In the genomic region with DNA sequence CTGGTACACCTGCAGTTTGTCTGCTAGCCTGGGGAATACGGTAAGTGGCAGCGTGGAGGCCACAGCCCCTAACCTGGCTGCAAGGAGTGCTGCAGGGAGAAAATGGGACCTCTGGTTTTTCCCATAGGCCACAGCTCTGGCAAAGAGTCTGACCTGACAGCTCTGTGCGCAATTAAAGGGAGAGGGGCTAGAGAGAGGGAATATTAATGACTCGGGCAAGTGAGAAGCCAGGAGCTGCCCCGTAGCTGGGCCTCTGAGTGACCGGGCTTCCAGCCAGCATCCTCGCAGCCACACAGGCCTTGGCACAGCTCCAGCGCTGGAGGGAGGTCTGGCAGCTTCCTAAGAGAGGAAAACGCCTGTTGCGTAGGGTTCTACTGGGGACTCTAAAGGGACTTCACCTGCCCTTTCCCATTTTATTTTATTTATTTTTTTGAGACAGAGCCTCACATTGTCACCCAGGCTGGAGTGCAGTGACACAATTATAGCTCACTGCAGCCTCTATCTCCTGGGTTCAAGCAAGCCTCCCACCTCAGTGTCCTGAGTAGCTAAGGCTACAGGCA, we compare ENCODE assay signal across 1 cellular context.
TF ChIP-seq lines count a peak whose summit lies in the region.

No MANE protein-coding gene starts in this region.

TF ChIP-seq in HepG2, 621 proteins besides CTCF, POLR2A, EP300 and RAD21 (continued from another document and continues in another):
- TF ChIP-seq, protein P1, sequence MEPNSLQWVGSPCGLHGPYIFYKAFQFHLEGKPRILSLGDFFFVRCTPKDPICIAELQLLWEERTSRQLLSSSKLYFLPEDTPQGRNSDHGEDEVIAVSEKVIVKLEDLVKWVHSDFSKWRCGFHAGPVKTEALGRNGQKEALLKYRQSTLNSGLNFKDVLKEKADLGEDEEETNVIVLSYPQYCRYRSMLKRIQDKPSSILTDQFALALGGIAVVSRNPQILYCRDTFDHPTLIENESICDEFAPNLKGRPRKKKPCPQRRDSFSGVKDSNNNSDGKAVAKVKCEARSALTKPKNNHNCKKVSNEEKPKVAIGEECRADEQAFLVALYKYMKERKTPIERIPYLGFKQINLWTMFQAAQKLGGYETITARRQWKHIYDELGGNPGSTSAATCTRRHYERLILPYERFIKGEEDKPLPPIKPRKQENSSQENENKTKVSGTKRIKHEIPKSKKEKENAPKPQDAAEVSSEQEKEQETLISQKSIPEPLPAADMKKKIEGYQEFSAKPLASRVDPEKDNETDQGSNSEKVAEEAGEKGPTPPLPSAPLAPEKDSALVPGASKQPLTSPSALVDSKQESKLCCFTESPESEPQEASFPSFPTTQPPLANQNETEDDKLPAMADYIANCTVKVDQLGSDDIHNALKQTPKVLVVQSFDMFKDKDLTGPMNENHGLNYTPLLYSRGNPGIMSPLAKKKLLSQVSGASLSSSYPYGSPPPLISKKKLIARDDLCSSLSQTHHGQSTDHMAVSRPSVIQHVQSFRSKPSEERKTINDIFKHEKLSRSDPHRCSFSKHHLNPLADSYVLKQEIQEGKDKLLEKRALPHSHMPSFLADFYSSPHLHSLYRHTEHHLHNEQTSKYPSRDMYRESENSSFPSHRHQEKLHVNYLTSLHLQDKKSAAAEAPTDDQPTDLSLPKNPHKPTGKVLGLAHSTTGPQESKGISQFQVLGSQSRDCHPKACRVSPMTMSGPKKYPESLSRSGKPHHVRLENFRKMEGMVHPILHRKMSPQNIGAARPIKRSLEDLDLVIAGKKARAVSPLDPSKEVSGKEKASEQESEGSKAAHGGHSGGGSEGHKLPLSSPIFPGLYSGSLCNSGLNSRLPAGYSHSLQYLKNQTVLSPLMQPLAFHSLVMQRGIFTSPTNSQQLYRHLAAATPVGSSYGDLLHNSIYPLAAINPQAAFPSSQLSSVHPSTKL (CRISPR knock-in tag; IDR thresholded peaks at IDR 0.05) = peak; percentile 65
- TF ChIP-seq, protein P2, sequence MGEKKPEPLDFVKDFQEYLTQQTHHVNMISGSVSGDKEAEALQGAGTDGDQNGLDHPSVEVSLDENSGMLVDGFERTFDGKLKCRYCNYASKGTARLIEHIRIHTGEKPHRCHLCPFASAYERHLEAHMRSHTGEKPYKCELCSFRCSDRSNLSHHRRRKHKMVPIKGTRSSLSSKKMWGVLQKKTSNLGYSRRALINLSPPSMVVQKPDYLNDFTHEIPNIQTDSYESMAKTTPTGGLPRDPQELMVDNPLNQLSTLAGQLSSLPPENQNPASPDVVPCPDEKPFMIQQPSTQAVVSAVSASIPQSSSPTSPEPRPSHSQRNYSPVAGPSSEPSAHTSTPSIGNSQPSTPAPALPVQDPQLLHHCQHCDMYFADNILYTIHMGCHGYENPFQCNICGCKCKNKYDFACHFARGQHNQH (CRISPR knock-in tag; IDR thresholded peaks at IDR 0.05) = peak; percentile 64; the same call in 1 of the 2 replicates
- TF ChIP-seq, protein P3, sequence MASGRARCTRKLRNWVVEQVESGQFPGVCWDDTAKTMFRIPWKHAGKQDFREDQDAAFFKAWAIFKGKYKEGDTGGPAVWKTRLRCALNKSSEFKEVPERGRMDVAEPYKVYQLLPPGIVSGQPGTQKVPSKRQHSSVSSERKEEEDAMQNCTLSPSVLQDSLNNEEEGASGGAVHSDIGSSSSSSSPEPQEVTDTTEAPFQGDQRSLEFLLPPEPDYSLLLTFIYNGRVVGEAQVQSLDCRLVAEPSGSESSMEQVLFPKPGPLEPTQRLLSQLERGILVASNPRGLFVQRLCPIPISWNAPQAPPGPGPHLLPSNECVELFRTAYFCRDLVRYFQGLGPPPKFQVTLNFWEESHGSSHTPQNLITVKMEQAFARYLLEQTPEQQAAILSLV (CRISPR knock-in tag; IDR thresholded peaks at IDR 0.05; ENCODE audit: borderline replicate concordance) = peak; percentile 75; the same call in 1 of the 2 replicates
- TF ChIP-seq HMG20A (CRISPR knock-in tag; IDR thresholded peaks at IDR 0.05; ENCODE audit: borderline replicate concordance) (peak; percentile 55; the same call in 1 of the 2 replicates), ZBTB42 (CRISPR knock-in tag; IDR thresholded peaks at IDR 0.05) (no peak), ERF (CRISPR knock-in tag; IDR thresholded peaks at IDR 0.05) (peak; percentile 56; the same call in 1 of the 2 replicates), GATA4 (IDR thresholded peaks at IDR 0.05; ENCODE audit: borderline replicate concordance, low read depth) (no peak), BORCS8-MEF2B (CRISPR knock-in tag; IDR thresholded peaks at IDR 0.05) (peak; percentile 78; the same call in 1 of the 2 replicates), ZFX (CRISPR knock-in tag; IDR thresholded peaks at IDR 0.05; ENCODE audit: low read depth) (peak; percentile 79), HMG20B (CRISPR knock-in tag; conservative IDR thresholded peaks at IDR 0.05) (no peak), ZBTB38 (CRISPR knock-in tag; IDR thresholded peaks at IDR 0.05) (0 out of 2 replicates have a peak, but pooled peaks have one; percentile 44), CC2D1A (CRISPR knock-in tag; IDR thresholded peaks at IDR 0.05) (0 out of 2 replicates have a peak, but pooled peaks have one; percentile 54), SAFB2 (CRISPR knock-in tag; IDR thresholded peaks at IDR 0.05; ENCODE audit: borderline replicate concordance, low read depth) (no peak), ZNF598 (CRISPR knock-in tag; IDR thresholded peaks at IDR 0.05; ENCODE audit: borderline replicate concordance) (peak; percentile 85; the same call in 1 of the 2 replicates), MAZ (IDR thresholded peaks at IDR 0.05; ENCODE audit: borderline replicate concordance, low read depth, low read length) (no peak), MAZ (CRISPR knock-in tag; IDR thresholded peaks at IDR 0.05; ENCODE audit: low read depth) (no peak), ZKSCAN5 (CRISPR knock-in tag; IDR thresholded peaks at IDR 0.05) (no peak), NR2F6 (IDR thresholded peaks at IDR 0.05) (no peak), NR2F6 (CRISPR knock-in tag; IDR thresholded peaks at IDR 0.05) (peak; percentile 10; the same call in 1 of the 2 replicates), ZNF331 (CRISPR knock-in tag; IDR thresholded peaks at IDR 0.05) (0 out of 2 replicates have a peak, but pooled peaks have one; percentile 34), ZNF850 (CRISPR knock-in tag; conservative IDR thresholded peaks at IDR 0.05) (0 out of 2 replicates have a peak, but pooled peaks have one; percentile 76), ZNF674 (CRISPR knock-in tag; IDR thresholded peaks at IDR 0.05; ENCODE audit: low read depth) (no peak), ZMYM3 (CRISPR knock-in tag; IDR thresholded peaks at IDR 0.05) (peak; percentile 68; the same call in 1 of the 2 replicates)
- TF ChIP-seq, protein P4, sequence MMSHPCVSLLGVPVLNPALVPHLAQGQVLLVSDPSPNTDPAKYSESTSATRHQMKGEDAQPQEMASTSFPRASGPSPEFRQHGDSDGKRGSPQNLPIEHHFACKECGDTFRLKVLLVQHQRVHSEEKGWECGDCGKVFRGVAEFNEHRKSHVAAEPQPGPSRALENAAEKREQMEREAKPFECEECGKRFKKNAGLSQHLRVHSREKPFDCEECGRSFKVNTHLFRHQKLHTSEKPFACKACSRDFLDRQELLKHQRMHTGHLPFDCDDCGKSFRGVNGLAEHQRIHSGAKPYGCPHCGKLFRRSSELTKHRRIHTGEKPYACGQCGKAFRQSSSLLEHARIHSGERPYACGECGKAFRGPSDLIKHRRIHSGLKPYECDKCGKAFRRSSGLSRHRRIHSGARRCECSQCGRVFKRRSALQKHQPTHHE (CRISPR knock-in tag; IDR thresholded peaks at IDR 0.05; ENCODE audit: borderline replicate concordance) = no peak
- TF ChIP-seq, protein P5, sequence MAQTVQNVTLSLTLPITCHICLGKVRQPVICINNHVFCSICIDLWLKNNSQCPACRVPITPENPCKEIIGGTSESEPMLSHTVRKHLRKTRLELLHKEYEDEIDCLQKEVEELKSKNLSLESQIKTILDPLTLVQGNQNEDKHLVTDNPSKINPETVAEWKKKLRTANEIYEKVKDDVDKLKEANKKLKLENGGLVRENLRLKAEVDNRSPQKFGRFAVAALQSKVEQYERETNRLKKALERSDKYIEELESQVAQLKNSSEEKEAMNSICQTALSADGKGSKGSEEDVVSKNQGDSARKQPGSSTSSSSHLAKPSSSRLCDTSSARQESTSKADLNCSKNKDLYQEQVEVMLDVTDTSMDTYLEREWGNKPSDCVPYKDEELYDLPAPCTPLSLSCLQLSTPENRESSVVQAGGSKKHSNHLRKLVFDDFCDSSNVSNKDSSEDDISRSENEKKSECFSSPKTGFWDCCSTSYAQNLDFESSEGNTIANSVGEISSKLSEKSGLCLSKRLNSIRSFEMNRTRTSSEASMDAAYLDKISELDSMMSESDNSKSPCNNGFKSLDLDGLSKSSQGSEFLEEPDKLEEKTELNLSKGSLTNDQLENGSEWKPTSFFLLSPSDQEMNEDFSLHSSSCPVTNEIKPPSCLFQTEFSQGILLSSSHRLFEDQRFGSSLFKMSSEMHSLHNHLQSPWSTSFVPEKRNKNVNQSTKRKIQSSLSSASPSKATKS (CRISPR knock-in tag; IDR thresholded peaks at IDR 0.05) = no peak
- TF ChIP-seq, protein P6, sequence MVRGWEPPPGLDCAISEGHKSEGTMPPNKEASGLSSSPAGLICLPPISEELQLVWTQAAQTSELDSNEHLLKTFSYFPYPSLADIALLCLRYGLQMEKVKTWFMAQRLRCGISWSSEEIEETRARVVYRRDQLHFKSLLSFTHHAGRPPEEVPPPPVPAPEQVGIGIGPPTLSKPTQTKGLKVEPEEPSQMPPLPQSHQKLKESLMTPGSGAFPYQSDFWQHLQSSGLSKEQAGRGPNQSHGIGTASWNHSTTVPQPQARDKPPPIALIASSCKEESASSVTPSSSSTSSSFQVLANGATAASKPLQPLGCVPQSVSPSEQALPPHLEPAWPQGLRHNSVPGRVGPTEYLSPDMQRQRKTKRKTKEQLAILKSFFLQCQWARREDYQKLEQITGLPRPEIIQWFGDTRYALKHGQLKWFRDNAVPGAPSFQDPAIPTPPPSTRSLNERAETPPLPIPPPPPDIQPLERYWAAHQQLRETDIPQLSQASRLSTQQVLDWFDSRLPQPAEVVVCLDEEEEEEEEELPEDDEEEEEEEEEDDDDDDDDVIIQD (CRISPR knock-in tag; IDR thresholded peaks at IDR 0.05; ENCODE audit: low read depth) = no peak
- TF ChIP-seq, protein P7, sequence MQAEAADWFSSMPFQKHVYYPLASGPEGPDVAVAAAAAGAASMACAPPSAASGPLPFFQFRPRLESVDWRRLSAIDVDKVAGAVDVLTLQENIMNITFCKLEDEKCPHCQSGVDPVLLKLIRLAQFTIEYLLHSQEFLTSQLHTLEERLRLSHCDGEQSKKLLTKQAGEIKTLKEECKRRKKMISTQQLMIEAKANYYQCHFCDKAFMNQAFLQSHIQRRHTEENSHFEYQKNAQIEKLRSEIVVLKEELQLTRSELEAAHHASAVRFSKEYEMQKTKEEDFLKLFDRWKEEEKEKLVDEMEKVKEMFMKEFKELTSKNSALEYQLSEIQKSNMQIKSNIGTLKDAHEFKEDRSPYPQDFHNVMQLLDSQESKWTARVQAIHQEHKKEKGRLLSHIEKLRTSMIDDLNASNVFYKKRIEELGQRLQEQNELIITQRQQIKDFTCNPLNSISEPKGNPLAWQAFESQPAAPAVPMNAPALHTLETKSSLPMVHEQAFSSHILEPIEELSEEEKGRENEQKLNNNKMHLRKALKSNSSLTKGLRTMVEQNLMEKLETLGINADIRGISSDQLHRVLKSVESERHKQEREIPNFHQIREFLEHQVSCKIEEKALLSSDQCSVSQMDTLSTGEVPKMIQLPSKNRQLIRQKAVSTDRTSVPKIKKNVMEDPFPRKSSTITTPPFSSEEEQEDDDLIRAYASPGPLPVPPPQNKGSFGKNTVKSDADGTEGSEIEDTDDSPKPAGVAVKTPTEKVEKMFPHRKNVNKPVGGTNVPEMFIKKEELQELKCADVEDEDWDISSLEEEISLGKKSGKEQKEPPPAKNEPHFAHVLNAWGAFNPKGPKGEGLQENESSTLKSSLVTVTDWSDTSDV (CRISPR knock-in tag; IDR thresholded peaks at IDR 0.05) = no peak
- TF ChIP-seq, protein P8, sequence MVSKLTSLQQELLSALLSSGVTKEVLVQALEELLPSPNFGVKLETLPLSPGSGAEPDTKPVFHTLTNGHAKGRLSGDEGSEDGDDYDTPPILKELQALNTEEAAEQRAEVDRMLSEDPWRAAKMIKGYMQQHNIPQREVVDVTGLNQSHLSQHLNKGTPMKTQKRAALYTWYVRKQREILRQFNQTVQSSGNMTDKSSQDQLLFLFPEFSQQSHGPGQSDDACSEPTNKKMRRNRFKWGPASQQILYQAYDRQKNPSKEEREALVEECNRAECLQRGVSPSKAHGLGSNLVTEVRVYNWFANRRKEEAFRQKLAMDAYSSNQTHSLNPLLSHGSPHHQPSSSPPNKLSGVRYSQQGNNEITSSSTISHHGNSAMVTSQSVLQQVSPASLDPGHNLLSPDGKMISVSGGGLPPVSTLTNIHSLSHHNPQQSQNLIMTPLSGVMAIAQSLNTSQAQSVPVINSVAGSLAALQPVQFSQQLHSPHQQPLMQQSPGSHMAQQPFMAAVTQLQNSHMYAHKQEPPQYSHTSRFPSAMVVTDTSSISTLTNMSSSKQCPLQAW (CRISPR knock-in tag; IDR thresholded peaks at IDR 0.05) = peak; percentile 55; the same call in 1 of the 2 replicates
- TF ChIP-seq, protein P9, sequence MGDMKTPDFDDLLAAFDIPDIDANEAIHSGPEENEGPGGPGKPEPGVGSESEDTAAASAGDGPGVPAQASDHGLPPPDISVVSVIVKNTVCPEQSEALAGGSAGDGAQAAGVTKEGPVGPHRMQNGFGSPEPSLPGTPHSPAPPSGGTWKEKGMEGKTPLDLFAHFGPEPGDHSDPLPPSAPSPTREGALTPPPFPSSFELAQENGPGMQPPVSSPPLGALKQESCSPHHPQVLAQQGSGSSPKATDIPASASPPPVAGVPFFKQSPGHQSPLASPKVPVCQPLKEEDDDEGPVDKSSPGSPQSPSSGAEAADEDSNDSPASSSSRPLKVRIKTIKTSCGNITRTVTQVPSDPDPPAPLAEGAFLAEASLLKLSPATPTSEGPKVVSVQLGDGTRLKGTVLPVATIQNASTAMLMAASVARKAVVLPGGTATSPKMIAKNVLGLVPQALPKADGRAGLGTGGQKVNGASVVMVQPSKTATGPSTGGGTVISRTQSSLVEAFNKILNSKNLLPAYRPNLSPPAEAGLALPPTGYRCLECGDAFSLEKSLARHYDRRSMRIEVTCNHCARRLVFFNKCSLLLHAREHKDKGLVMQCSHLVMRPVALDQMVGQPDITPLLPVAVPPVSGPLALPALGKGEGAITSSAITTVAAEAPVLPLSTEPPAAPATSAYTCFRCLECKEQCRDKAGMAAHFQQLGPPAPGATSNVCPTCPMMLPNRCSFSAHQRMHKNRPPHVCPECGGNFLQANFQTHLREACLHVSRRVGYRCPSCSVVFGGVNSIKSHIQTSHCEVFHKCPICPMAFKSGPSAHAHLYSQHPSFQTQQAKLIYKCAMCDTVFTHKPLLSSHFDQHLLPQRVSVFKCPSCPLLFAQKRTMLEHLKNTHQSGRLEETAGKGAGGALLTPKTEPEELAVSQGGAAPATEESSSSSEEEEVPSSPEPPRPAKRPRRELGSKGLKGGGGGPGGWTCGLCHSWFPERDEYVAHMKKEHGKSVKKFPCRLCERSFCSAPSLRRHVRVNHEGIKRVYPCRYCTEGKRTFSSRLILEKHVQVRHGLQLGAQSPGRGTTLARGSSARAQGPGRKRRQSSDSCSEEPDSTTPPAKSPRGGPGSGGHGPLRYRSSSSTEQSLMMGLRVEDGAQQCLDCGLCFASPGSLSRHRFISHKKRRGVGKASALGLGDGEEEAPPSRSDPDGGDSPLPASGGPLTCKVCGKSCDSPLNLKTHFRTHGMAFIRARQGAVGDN (CRISPR knock-in tag; IDR thresholded peaks at IDR 0.05) = peak; percentile 85
